ENCODE assay signal across 1 cellular context in the genomic region with DNA sequence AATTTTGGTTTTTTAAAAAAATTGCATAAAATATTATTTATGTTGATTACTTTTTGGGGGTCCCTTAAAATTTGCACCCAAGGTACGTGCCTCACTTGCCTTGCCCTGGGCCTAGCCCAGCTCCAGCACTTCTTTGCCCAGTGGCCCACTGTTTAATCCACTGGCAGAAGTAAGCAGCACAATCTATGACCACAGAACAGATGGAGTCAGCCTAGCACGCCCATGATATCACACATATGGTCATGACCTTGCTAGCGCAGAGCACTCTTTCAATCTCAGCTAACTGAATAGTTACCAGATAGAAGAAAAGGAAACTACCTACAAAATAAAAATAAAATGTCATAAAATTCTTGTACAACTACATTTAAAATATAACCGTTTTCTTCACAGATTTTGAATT.
TF ChIP-seq lines count a peak whose summit lies in the region.

No MANE protein-coding gene starts in this region.

TF ChIP-seq in WTC11, 78 proteins besides CTCF, POLR2A, EP300 and RAD21:
- TF ChIP-seq, protein P1, sequence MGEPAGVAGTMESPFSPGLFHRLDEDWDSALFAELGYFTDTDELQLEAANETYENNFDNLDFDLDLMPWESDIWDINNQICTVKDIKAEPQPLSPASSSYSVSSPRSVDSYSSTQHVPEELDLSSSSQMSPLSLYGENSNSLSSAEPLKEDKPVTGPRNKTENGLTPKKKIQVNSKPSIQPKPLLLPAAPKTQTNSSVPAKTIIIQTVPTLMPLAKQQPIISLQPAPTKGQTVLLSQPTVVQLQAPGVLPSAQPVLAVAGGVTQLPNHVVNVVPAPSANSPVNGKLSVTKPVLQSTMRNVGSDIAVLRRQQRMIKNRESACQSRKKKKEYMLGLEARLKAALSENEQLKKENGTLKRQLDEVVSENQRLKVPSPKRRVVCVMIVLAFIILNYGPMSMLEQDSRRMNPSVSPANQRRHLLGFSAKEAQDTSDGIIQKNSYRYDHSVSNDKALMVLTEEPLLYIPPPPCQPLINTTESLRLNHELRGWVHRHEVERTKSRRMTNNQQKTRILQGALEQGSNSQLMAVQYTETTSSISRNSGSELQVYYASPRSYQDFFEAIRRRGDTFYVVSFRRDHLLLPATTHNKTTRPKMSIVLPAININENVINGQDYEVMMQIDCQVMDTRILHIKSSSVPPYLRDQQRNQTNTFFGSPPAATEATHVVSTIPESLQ (CRISPR knock-in tag; IDR thresholded peaks at IDR 0.05): no peak
- TF ChIP-seq MXD4 (CRISPR knock-in tag; IDR thresholded peaks at IDR 0.05; ENCODE audit: borderline replicate concordance) (no peak), GTF2I (CRISPR knock-in tag; conservative IDR thresholded peaks at IDR 0.05) (no peak), FOXP1 (CRISPR knock-in tag; IDR thresholded peaks at IDR 0.05; ENCODE audit: borderline replicate concordance) (no peak), KAT7 (CRISPR knock-in tag; IDR thresholded peaks at IDR 0.05; ENCODE audit: borderline replicate concordance) (no peak), GRHL2 (CRISPR knock-in tag; IDR thresholded peaks at IDR 0.05; ENCODE audit: insufficient replicate concordance, severe bottlenecking) (no peak), ZNF317 (CRISPR knock-in tag; IDR thresholded peaks at IDR 0.05; ENCODE audit: borderline replicate concordance, low read depth) (no peak), NR3C1 (CRISPR knock-in tag; conservative IDR thresholded peaks at IDR 0.05; ENCODE audit: low read depth) (no peak), NR1H2 (CRISPR knock-in tag; IDR thresholded peaks at IDR 0.05) (no peak), RORB (CRISPR knock-in tag; IDR thresholded peaks at IDR 0.05) (no peak)
- TF ChIP-seq, protein P2, sequence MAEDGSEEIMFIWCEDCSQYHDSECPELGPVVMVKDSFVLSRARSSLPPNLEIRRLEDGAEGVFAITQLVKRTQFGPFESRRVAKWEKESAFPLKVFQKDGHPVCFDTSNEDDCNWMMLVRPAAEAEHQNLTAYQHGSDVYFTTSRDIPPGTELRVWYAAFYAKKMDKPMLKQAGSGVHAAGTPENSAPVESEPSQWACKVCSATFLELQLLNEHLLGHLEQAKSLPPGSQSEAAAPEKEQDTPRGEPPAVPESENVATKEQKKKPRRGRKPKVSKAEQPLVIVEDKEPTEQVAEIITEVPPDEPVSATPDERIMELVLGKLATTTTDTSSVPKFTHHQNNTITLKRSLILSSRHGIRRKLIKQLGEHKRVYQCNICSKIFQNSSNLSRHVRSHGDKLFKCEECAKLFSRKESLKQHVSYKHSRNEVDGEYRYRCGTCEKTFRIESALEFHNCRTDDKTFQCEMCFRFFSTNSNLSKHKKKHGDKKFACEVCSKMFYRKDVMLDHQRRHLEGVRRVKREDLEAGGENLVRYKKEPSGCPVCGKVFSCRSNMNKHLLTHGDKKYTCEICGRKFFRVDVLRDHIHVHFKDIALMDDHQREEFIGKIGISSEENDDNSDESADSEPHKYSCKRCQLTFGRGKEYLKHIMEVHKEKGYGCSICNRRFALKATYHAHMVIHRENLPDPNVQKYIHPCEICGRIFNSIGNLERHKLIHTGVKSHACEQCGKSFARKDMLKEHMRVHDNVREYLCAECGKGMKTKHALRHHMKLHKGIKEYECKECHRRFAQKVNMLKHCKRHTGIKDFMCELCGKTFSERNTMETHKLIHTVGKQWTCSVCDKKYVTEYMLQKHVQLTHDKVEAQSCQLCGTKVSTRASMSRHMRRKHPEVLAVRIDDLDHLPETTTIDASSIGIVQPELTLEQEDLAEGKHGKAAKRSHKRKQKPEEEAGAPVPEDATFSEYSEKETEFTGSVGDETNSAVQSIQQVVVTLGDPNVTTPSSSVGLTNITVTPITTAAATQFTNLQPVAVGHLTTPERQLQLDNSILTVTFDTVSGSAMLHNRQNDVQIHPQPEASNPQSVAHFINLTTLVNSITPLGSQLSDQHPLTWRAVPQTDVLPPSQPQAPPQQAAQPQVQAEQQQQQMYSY (CRISPR knock-in tag; IDR thresholded peaks at IDR 0.05): no peak
- TF ChIP-seq, protein P3, sequence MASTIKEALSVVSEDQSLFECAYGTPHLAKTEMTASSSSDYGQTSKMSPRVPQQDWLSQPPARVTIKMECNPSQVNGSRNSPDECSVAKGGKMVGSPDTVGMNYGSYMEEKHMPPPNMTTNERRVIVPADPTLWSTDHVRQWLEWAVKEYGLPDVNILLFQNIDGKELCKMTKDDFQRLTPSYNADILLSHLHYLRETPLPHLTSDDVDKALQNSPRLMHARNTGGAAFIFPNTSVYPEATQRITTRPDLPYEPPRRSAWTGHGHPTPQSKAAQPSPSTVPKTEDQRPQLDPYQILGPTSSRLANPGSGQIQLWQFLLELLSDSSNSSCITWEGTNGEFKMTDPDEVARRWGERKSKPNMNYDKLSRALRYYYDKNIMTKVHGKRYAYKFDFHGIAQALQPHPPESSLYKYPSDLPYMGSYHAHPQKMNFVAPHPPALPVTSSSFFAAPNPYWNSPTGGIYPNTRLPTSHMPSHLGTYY (CRISPR knock-in tag; IDR thresholded peaks at IDR 0.05): no peak
- TF ChIP-seq, protein P4, sequence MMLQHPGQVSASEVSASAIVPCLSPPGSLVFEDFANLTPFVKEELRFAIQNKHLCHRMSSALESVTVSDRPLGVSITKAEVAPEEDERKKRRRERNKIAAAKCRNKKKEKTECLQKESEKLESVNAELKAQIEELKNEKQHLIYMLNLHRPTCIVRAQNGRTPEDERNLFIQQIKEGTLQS (CRISPR knock-in tag; conservative IDR thresholded peaks at IDR 0.05): no peak
- TF ChIP-seq, protein P5, sequence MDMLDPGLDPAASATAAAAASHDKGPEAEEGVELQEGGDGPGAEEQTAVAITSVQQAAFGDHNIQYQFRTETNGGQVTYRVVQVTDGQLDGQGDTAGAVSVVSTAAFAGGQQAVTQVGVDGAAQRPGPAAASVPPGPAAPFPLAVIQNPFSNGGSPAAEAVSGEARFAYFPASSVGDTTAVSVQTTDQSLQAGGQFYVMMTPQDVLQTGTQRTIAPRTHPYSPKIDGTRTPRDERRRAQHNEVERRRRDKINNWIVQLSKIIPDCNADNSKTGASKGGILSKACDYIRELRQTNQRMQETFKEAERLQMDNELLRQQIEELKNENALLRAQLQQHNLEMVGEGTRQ (CRISPR knock-in tag; IDR thresholded peaks at IDR 0.05): no peak
- TF ChIP-seq, protein P6, sequence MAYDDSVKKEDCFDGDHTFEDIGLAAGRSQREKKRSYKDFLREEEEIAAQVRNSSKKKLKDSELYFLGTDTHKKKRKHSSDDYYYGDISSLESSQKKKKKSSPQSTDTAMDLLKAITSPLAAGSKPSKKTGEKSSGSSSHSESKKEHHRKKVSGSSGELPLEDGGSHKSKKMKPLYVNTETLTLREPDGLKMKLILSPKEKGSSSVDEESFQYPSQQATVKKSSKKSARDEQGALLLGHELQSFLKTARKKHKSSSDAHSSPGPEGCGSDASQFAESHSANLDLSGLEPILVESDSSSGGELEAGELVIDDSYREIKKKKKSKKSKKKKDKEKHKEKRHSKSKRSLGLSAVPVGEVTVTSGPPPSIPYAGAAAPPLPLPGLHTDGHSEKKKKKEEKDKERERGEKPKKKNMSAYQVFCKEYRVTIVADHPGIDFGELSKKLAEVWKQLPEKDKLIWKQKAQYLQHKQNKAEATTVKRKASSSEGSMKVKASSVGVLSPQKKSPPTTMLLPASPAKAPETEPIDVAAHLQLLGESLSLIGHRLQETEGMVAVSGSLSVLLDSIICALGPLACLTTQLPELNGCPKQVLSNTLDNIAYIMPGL (CRISPR knock-in tag; IDR thresholded peaks at IDR 0.05): no peak
